Comparison of ENCODE assay signal across 9 cellular contexts in the genomic region with DNA sequence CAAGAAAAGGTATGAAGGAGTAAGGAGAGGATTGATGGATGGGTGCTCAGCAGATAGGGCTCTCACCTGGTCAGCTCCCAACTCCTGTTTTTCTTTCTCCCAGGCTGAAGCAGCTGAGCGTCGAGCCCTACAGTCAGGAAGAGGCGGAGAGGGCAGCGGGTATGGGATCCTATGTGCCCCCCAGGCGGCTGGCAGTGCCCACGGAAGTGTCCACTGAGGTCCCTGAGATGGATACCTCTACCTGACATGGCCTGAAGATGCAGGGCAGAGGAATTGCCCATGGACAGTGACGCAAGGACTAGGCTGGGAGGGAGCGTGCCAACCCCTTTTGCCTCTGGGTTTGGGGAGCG. TPM values are rescaled to one million over a fixed set of nuclear protein-coding genes. Genes with fewer than 3 reads are reported as not detected.
DNase-seq lines count a peak whose midpoint lies in the region; ATAC-seq, FAIRE-seq and TF ChIP-seq lines count a peak whose summit lies in the region.
"Had no signal": no experiment of that assay in that cellular context is flagged by ENCODE, and none has a peak within 500 bp of the region (broad histone marks: within the 10 kb centered on the region; RNA-seq: fewer than 3 reads in every experiment).

No MANE protein-coding gene starts in this region.

- no peaks in the 10 kb centered on the region for H3K27me3 Mint-ChIP-seq in neural crest cell (ENCODE audit: low read depth)

- no peak for TF ChIP-seq POLR2A in endothelial cell of umbilical vein (IDR thresholded peaks at IDR 0.05; ENCODE audit: low read depth, low read length)

- no TSS peak for BruUV-seq in endothelial cell of umbilical vein (replicated peaks; lab: Mats Ljungman, UMichigan)

- no peaks in the 10 kb centered on the region for H3K9me3 Mint-ChIP-seq in neural crest cell

- dilution Hi-C loops in endothelial cell of umbilical vein (cut with MboI; ENCODE audit: extremely low pct_ligation_motif_present, low sequenced_read_pairs) = no loop called here

- no peak overlapping the region for H2AFZ ChIP-seq in OCI-LY1 (ENCODE audit: low read length)
- peak overlapping the region; percentile 75 for H2AFZ ChIP-seq in endothelial cell of umbilical vein (ENCODE audit: low read depth, low read length)

- H3K79me2 ChIP-seq in OCI-LY1 (ENCODE audit: insufficient read depth, low read length) = no peaks in the 10 kb centered on the region
- H3K79me2 ChIP-seq in endothelial cell of umbilical vein (ENCODE audit: control insufficient read depth, insufficient read depth, low read length) = peaks cover 2% of the 10 kb centered on the region

- peaks cover 16% of the 10 kb centered on the region for H3K4me1 ChIP-seq in OCI-LY1 (ENCODE audit: insufficient read depth, low read length, severe bottlenecking)
- H3K4me1 ChIP-seq in endothelial cell of umbilical vein (ENCODE audit: control insufficient read depth, extremely low read depth, insufficient read depth, low read length) = no peaks in the 10 kb centered on the region

- no peaks in the 10 kb centered on the region for H3K9me1 ChIP-seq in endothelial cell of umbilical vein (replicated peaks; ENCODE audit: control insufficient read depth, extremely low read depth, insufficient read depth, low read length)

- H3K36me3 Mint-ChIP-seq in neural crest cell (ENCODE audit: low read depth) = no peaks in the 10 kb centered on the region

- H3K9ac ChIP-seq in OCI-LY1 (ENCODE audit: low read length) (peak overlapping the region; percentile 82), endothelial cell of umbilical vein (replicated peaks; ENCODE audit: extremely low read depth, insufficient read depth, low read length) (peak overlapping the region; percentile 74)

- TF ChIP-seq CTCF in C4-2B (conservative IDR thresholded peaks at IDR 0.05) (no peak), OCI-LY1 (IDR thresholded peaks at IDR 0.05; ENCODE audit: low read length) (no peak), endothelial cell of umbilical vein (IDR thresholded peaks at IDR 0.05; ENCODE audit: extremely low read depth in 1 of 2, insufficient read depth in 1 of 2, low read depth in 1 of 2, low read length in 2 of 2) (no peak), neural crest cell (conservative IDR thresholded peaks at IDR 0.05) (no peak)

- H3K27ac ChIP-seq in C4-2B (peak overlapping the region; percentile 86), OCI-LY1 (ENCODE audit: low read depth, low read length, poor library complexity, severe bottlenecking) (no peak overlapping the region), endothelial cell of umbilical vein (ENCODE audit: insufficient read depth, low read depth, low read length) (peak overlapping the region; percentile 47)

- CTCF ChIA-PET in endothelial cell of umbilical vein (lab: Charles Lee) = interaction anchor here (1.0 to 3.7 kb wide), 17 partner anchors 8 to 242 kb away, joined by 3 to 48 read pairs (median 10); a partner anchor contains a TSS

- no peak for FAIRE-seq in endothelial cell of umbilical vein (lab: Jason Lieb, UNC)

- DNase-seq in endothelial cell of umbilical vein (ENCODE audit: low read depth, low spot score) = no peak
- DNase-seq in neural crest cell (ENCODE audit: low read depth, low spot score) = no peak
- DNase-seq in inferior parietal cortex (ENCODE audit: extremely low spot score) = no peak
- no peak for DNase-seq in stimulated activated CD4-positive, alpha-beta T cell treated with anti-CD3 and anti-CD28 coated beads, Interleukin-1b, Interleukin-23, amount 100 ng/mL, for 48 hours

- H3K4me3 Mint-ChIP-seq in neural crest cell = peak overlapping the region; percentile 90

- H3K4me2 ChIP-seq in OCI-LY1 (ENCODE audit: low read length) (peak overlapping the region; percentile 94), endothelial cell of umbilical vein (ENCODE audit: insufficient read depth, low read length) (peak overlapping the region; percentile 60)

- intact Hi-C loops in endothelial cell of umbilical vein (cut with micrococcal nuclease) = no loop called here

- no peaks in the 10 kb centered on the region for H3F3A ChIP-seq in OCI-LY1 (ENCODE audit: insufficient read depth, low read length)

- POLR2A ChIA-PET in endothelial cell of umbilical vein (lab: Charles Lee) = no interaction called here

- peak overlapping the region; percentile 84 for H3K27ac Mint-ChIP-seq in neural crest cell (ENCODE audit: unreplicated experiment)

- peaks cover 9% of the 10 kb centered on the region for H3K36me3 ChIP-seq in OCI-LY1 (ENCODE audit: insufficient read depth, low read length)
- H3K36me3 ChIP-seq in endothelial cell of umbilical vein (ENCODE audit: control insufficient read depth in 2 of 2, extremely low read depth in 1 of 2, insufficient read depth in 2 of 2, low read length in 2 of 2) = no peaks in the 10 kb centered on the region

- H3K9me3 ChIP-seq in OCI-LY1 (ENCODE audit: low read length) (no peaks in the 10 kb centered on the region), endothelial cell of umbilical vein (replicated peaks; ENCODE audit: control insufficient read depth, insufficient read depth, low read length) (no peaks in the 10 kb centered on the region)

- no peaks in the 10 kb centered on the region for H3K9me2 ChIP-seq in OCI-LY1 (ENCODE audit: low read depth, low read length)

- no peak for ATAC-seq in GM21367 (IDR thresholded peaks at IDR 0.05; ENCODE audit: unreplicated experiment)
- ATAC-seq in GM21528 (IDR thresholded peaks at IDR 0.05; ENCODE audit: low FRiP score, unreplicated experiment) = no peak

- H3K4me3 ChIP-seq in OCI-LY1 (ENCODE audit: low read depth, low read length, poor library complexity, severe bottlenecking) (peak overlapping the region; percentile 79), endothelial cell of umbilical vein (replicated peaks in 1 of 3; ENCODE audit: insufficient read depth in 1 of 3, low read depth in 1 of 3, low read length in 3 of 3) (peak overlapping the region; percentile 46 to 72 (median 67))

- H3K27me3 ChIP-seq in OCI-LY1 (ENCODE audit: insufficient read depth, low read length) (no peaks in the 10 kb centered on the region; the same call in 1 of the 2 replicates), endothelial cell of umbilical vein (ENCODE audit: control insufficient read depth in 2 of 2, insufficient read depth in 2 of 2, low read length in 2 of 2) (no peaks in the 10 kb centered on the region)

- H4K20me1 ChIP-seq in OCI-LY1 (ENCODE audit: insufficient read depth, low read length) (no peaks in the 10 kb centered on the region), endothelial cell of umbilical vein (replicated peaks; ENCODE audit: control insufficient read depth, extremely low read depth, insufficient read depth, low read length) (no peaks in the 10 kb centered on the region)

- peaks cover 27% of the 10 kb centered on the region for H3K4me1 Mint-ChIP-seq in neural crest cell

RNA-seq across cellular contexts. Expression of a gene that starts 0.7 kb away (rescaled TPM):
- total RNA-seq in endothelial cell of umbilical vein (30.5 and 41.0 TPM in 2 replicates), neural crest cell (34.3 and 36.2 TPM in 2 replicates)
- 71.0 and 108 TPM in 2 replicates for polyA plus RNA-seq in endothelial cell of umbilical vein
- polyA plus RNA-seq in endothelial cell of umbilical vein (2011; cell fraction: cytosol; rRNA removed) = 53.6 and 60.5 TPM in 2 replicates
- 17.7 and 21.2 TPM in 2 replicates for polyA plus RNA-seq in endothelial cell of umbilical vein (2011; cell fraction: nucleus; rRNA removed)
- 28.2 and 36.2 TPM in 2 replicates for polyA plus RNA-seq in endothelial cell of umbilical vein (2012)
- polyA minus RNA-seq in endothelial cell of umbilical vein = 8.7 and 9.0 TPM in 2 replicates
- 25.8 TPM for polyA minus RNA-seq in endothelial cell of umbilical vein (2011; cell fraction: cytosol; rRNA and poly(A)+ RNA removed)
- 6.0 and 6.6 TPM in 2 replicates for polyA minus RNA-seq in endothelial cell of umbilical vein (2011; cell fraction: nucleus; rRNA and poly(A)+ RNA removed)

RNA-seq across cellular contexts. Expression of a gene that starts 1.2 kb away (rescaled TPM):
- total RNA-seq in endothelial cell of umbilical vein (not detected in 2 replicates), neural crest cell (not detected in 2 replicates)
- not detected in 2 replicates for polyA plus RNA-seq in endothelial cell of umbilical vein
- polyA plus RNA-seq in endothelial cell of umbilical vein (2011; cell fraction: cytosol; rRNA removed) = not detected in 2 replicates
- polyA plus RNA-seq in endothelial cell of umbilical vein (2011; cell fraction: nucleus; rRNA removed) = not detected in 2 replicates
- polyA plus RNA-seq in endothelial cell of umbilical vein (2012) = 0.23 and 0.32 TPM in 2 replicates
- not detected in 2 replicates for polyA minus RNA-seq in endothelial cell of umbilical vein
- polyA minus RNA-seq in endothelial cell of umbilical vein (2011; cell fraction: cytosol; rRNA and poly(A)+ RNA removed) = not detected
- not detected in 2 replicates for polyA minus RNA-seq in endothelial cell of umbilical vein (2011; cell fraction: nucleus; rRNA and poly(A)+ RNA removed)
- total RNA-seq: left cardiac atrium had no signal

RNA-seq across cellular contexts. Expression of a gene that starts 1.7 kb away (rescaled TPM):
- total RNA-seq in endothelial cell of umbilical vein = not detected in 2 replicates
- not detected in 2 replicates for polyA plus RNA-seq in endothelial cell of umbilical vein
- not detected in 2 replicates for polyA plus RNA-seq in endothelial cell of umbilical vein (2011; cell fraction: cytosol; rRNA removed)
- not detected in 2 replicates for polyA plus RNA-seq in endothelial cell of umbilical vein (2011; cell fraction: nucleus; rRNA removed)
- polyA plus RNA-seq in endothelial cell of umbilical vein (2012) = not detected in 2 replicates
- not detected in 2 replicates for polyA minus RNA-seq in endothelial cell of umbilical vein
- not detected for polyA minus RNA-seq in endothelial cell of umbilical vein (2011; cell fraction: cytosol; rRNA and poly(A)+ RNA removed)
- polyA minus RNA-seq in endothelial cell of umbilical vein (2011; cell fraction: nucleus; rRNA and poly(A)+ RNA removed) = not detected in 2 replicates
- total RNA-seq in neural crest cell = not detected in 2 replicates
- total RNA-seq: left cardiac atrium had no signal

RNA-seq across cellular contexts. Expression of a gene that starts 6.8 kb away (rescaled TPM):
- total RNA-seq in endothelial cell of umbilical vein (not detected in 2 replicates), neural crest cell (3.0 and 3.6 TPM in 2 replicates)
- polyA plus RNA-seq in endothelial cell of umbilical vein = 0.19 and 0.22 TPM in 2 replicates
- polyA plus RNA-seq in endothelial cell of umbilical vein (2011; cell fraction: cytosol; rRNA removed) = 0.10 and 0.28 TPM in 2 replicates
- 0.67 and 1.1 TPM in 2 replicates for polyA plus RNA-seq in endothelial cell of umbilical vein (2011; cell fraction: nucleus; rRNA removed)
- polyA plus RNA-seq in endothelial cell of umbilical vein (2012) = 0.20 TPM in 1 of 2 replicates, not detected in the other
- 0.61 TPM in 1 of 2 replicates, not detected in the other for polyA minus RNA-seq in endothelial cell of umbilical vein
- polyA minus RNA-seq in endothelial cell of umbilical vein (2011; cell fraction: cytosol; rRNA and poly(A)+ RNA removed) = 3.8 TPM
- polyA minus RNA-seq in endothelial cell of umbilical vein (2011; cell fraction: nucleus; rRNA and poly(A)+ RNA removed) = not detected in 2 replicates

RNA-seq across cellular contexts. Expression of a gene that starts 11.6 kb away (rescaled TPM):
- total RNA-seq in endothelial cell of umbilical vein (4.4 and 5.1 TPM in 2 replicates), neural crest cell (1.0 and 1.2 TPM in 2 replicates)
- polyA plus RNA-seq in endothelial cell of umbilical vein = 2.6 and 3.8 TPM in 2 replicates
- polyA plus RNA-seq in endothelial cell of umbilical vein (2011; cell fraction: cytosol; rRNA removed) = 1.6 and 2.2 TPM in 2 replicates
- 0.95 and 0.97 TPM in 2 replicates for polyA plus RNA-seq in endothelial cell of umbilical vein (2011; cell fraction: nucleus; rRNA removed)
- 2.8 and 4.1 TPM in 2 replicates for polyA plus RNA-seq in endothelial cell of umbilical vein (2012)
- 2.1 and 2.5 TPM in 2 replicates for polyA minus RNA-seq in endothelial cell of umbilical vein
- polyA minus RNA-seq in endothelial cell of umbilical vein (2011; cell fraction: cytosol; rRNA and poly(A)+ RNA removed) = not detected
- polyA minus RNA-seq in endothelial cell of umbilical vein (2011; cell fraction: nucleus; rRNA and poly(A)+ RNA removed) = 0.96 and 1.2 TPM in 2 replicates
